ENCODE assay signal across 41 cellular contexts in the genomic region with DNA sequence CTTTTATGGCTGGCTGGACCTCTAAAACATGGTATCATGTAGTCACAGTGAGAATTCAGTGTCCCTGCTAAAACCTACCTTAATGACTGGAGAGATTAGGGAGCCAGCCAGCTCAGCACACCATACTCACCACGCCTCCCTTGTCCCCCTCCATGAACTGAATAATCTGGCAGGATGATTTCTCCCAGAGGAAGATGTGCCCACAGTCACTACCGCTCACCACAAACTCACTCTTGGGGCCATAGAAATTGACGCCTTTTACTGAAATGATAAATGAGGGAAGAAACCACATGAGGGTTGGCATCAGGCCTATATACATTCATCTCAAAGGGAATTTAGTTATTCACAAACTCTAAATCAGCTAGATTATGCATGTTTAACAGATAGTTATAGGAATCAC. TPM values are rescaled to one million over a fixed set of nuclear protein-coding genes. Genes with fewer than 3 reads are reported as not detected.
"Had no signal": no experiment of that assay in that cellular context is flagged by ENCODE, and none has a peak within 500 bp of the region (broad histone marks: within the 10 kb centered on the region; RNA-seq: fewer than 3 reads in every experiment).

No MANE protein-coding gene starts in this region.

- H3K27me3 ChIP-seq: body of pancreas, breast epithelium, SJCRH30 had no signal

- H3K9ac ChIP-seq: KMS-11 had no signal

- H3K27ac Mint-ChIP-seq: activated CD4-positive, alpha-beta T cell treated with anti-CD3 and anti-CD28 coated beads, Interleukin-2, amount 10 ng/mL, durations not matched to agents 24 days and 14 days; activated CD8-positive, alpha-beta T cell treated with anti-CD3 and anti-CD28 coated beads for 36 hours; activated naive CD4-positive, alpha-beta T cell treated with anti-CD3 and anti-CD28 coated beads, Interleukin-2, amount 10 ng/mL, durations not matched to agents 7 days and 5 days; activated naive CD8-positive, alpha-beta T cell; activated naive CD8-positive, alpha-beta T cell treated with anti-CD3 and anti-CD28 coated beads, Interleukin-2, amount 50 U/mL, for 24 hours; activated T-helper 1 cell treated with anti-CD3 and anti-CD28 coated beads, Interleukin-12 subunit alpha, Interleukin-12 subunit beta, Interleukin-2, Interleukin-4 antibody, amounts not matched to agents 30 ng/mL and 10 ng/mL and 1 ng/mL, durations not matched to agents 14 hours and 24 hours and 36 hours; T-helper 2 cell treated with Interferon-gamma antibody and Interleukin-4, amounts not matched to agents 5 μg/mL and 100 μg/mL, for 36 hours had no signal

- H3K4me3 Mint-ChIP-seq: activated CD4-positive, alpha-beta T cell treated with anti-CD3 and anti-CD28 coated beads, Interleukin-2, amount 10 ng/mL, durations not matched to agents 24 days and 14 days; activated CD8-positive, alpha-beta T cell treated with anti-CD3 and anti-CD28 coated beads for 36 hours; activated naive CD4-positive, alpha-beta T cell treated with anti-CD3 and anti-CD28 coated beads, Interleukin-2, amount 10 ng/mL, durations not matched to agents 7 days and 5 days; activated naive CD8-positive, alpha-beta T cell; activated naive CD8-positive, alpha-beta T cell treated with anti-CD3 and anti-CD28 coated beads, Interleukin-2, amount 50 U/mL, for 24 hours; activated T-helper 1 cell treated with anti-CD3 and anti-CD28 coated beads, Interleukin-12 subunit alpha, Interleukin-12 subunit beta, Interleukin-2, Interleukin-4 antibody, amounts not matched to agents 30 ng/mL and 10 ng/mL and 1 ng/mL, durations not matched to agents 14 hours and 24 hours and 36 hours; T-helper 2 cell treated with Interferon-gamma antibody and Interleukin-4, amounts not matched to agents 5 μg/mL and 100 μg/mL, for 36 hours had no signal

- H3K27ac ChIP-seq: body of pancreas, breast epithelium, KMS-11, PC-9, RWPE1, SJCRH30, SK-N-MC, WERI-Rb-1 had no signal

- H2AFZ ChIP-seq: PC-9 had no signal

- H3K4me1 Mint-ChIP-seq: activated CD4-positive, alpha-beta T cell treated with anti-CD3 and anti-CD28 coated beads, Interleukin-2, amount 10 ng/mL, durations not matched to agents 24 days and 14 days; activated naive CD4-positive, alpha-beta T cell treated with anti-CD3 and anti-CD28 coated beads, Interleukin-2, amount 10 ng/mL, durations not matched to agents 7 days and 5 days; activated naive CD8-positive, alpha-beta T cell treated with anti-CD3 and anti-CD28 coated beads, Interleukin-2, amount 50 U/mL, for 24 hours had no signal

- H3K9me3 ChIP-seq: body of pancreas, breast epithelium, SJCRH30 had no signal

- H3K9me3 Mint-ChIP-seq: activated CD4-positive, alpha-beta T cell treated with anti-CD3 and anti-CD28 coated beads, Interleukin-2, amount 10 ng/mL, durations not matched to agents 24 days and 14 days; activated CD8-positive, alpha-beta T cell treated with anti-CD3 and anti-CD28 coated beads for 36 hours; activated naive CD4-positive, alpha-beta T cell treated with anti-CD3 and anti-CD28 coated beads, Interleukin-2, amount 10 ng/mL, durations not matched to agents 7 days and 5 days; activated naive CD8-positive, alpha-beta T cell treated with anti-CD3 and anti-CD28 coated beads, Interleukin-2, amount 50 U/mL, for 24 hours; activated T-helper 1 cell treated with anti-CD3 and anti-CD28 coated beads, Interleukin-12 subunit alpha, Interleukin-12 subunit beta, Interleukin-2, Interleukin-4 antibody, amounts not matched to agents 30 ng/mL and 10 ng/mL and 1 ng/mL, durations not matched to agents 14 hours and 24 hours and 36 hours; T-helper 2 cell treated with Interferon-gamma antibody and Interleukin-4, amounts not matched to agents 5 μg/mL and 100 μg/mL, for 36 hours had no signal

- H3K4me1 ChIP-seq: breast epithelium had no signal

- DNase-seq: activated CD4-positive, alpha-beta T cell treated with anti-CD3 and anti-CD28 coated beads for 1 hour; activated CD4-positive, alpha-beta T cell treated with anti-CD3 and anti-CD28 coated beads, Interleukin-2, amount 10 ng/mL, durations not matched to agents 24 days and 14 days; activated CD4-positive, alpha-beta T cell treated with anti-CD3 and anti-CD28 coated beads, Interleukin-2, amount 50 U/mL, for 4 hours; activated CD4-positive, CD25-positive, alpha-beta regulatory T cell; activated CD8-positive, alpha-beta T cell treated with anti-CD3 and anti-CD28 coated beads for 36 hours; activated effector memory CD4-positive, alpha-beta T cell treated with Interleukin-2 at 50 U/mL for 16 hours; activated naive CD4-positive, alpha-beta T cell treated with anti-CD3 and anti-CD28 coated beads, Interleukin-2, amount 10 ng/mL, durations not matched to agents 7 days and 5 days; activated naive CD8-positive, alpha-beta T cell treated with anti-CD3 and anti-CD28 coated beads, Interleukin-2, amount 50 U/mL, for 24 hours; activated T-cell treated with anti-CD3 and anti-CD28 coated beads, Interleukin-2, amount 50 U/mL, for 1 hour; anterior cingulate cortex; body of pancreas; caudate nucleus; cerebellar nuclear complex; MM.1S; MV-4-11; NCI-H1092; NCI-H146; NCI-H187; NCI-H2029 treated with DMSO at 0.1 percent for 48 hours; NCI-H2107; NCI-H2171; NCI-H510A; NCI-H526; NCI-H748 treated with DMSO at 0.1 percent for 48 hours; NK-92 treated with Interleukin-12 subunit alpha and Interleukin-12 subunit beta, amount 100 ng/mL, for 24 hours; PC-9; Right ventricle myocardium superior; SJCRH30; WERI-Rb-1 had no signal

- H3K27me3 Mint-ChIP-seq: activated CD4-positive, alpha-beta T cell treated with anti-CD3 and anti-CD28 coated beads, Interleukin-2, amount 10 ng/mL, durations not matched to agents 24 days and 14 days; activated CD8-positive, alpha-beta T cell treated with anti-CD3 and anti-CD28 coated beads for 36 hours; activated naive CD4-positive, alpha-beta T cell treated with anti-CD3 and anti-CD28 coated beads, Interleukin-2, amount 10 ng/mL, durations not matched to agents 7 days and 5 days; activated naive CD8-positive, alpha-beta T cell; activated naive CD8-positive, alpha-beta T cell treated with anti-CD3 and anti-CD28 coated beads, Interleukin-2, amount 50 U/mL, for 24 hours had no signal

- FAIRE-seq: RCC 7860 had no signal

- H3K4me3 ChIP-seq: body of pancreas, breast epithelium, PC-9, SJCRH30, SK-N-MC had no signal

- H3K4me2 ChIP-seq: KMS-11, PC-9 had no signal

- ATAC-seq: activated CD8-positive, alpha-beta T cell treated with anti-CD3 and anti-CD28 coated beads for 36 hours; activated naive CD8-positive, alpha-beta T cell treated with anti-CD3 and anti-CD28 coated beads, Interleukin-2, amount 50 U/mL, for 24 hours; body of pancreas had no signal

- H3K36me3 Mint-ChIP-seq: activated naive CD8-positive, alpha-beta T cell had no signal

RNA-seq across cellular contexts. Expression of a gene that starts 32.1 kb away (rescaled TPM):
- total RNA-seq: activated CD4-positive, alpha-beta T cell treated with anti-CD3 and anti-CD28 coated beads, Interleukin-2, amount 10 ng/mL, durations not matched to agents 24 days and 14 days; activated CD8-positive, alpha-beta memory T cell treated with anti-CD3 and anti-CD28 coated beads for 36 hours; activated CD8-positive, alpha-beta T cell treated with anti-CD3 and anti-CD28 coated beads for 36 hours; activated T-helper 1 cell treated with anti-CD3 and anti-CD28 coated beads, Interleukin-12 subunit alpha, Interleukin-12 subunit beta, Interleukin-2, Interleukin-4 antibody, amounts not matched to agents 30 ng/mL and 10 ng/mL and 1 ng/mL, durations not matched to agents 14 hours and 24 hours and 36 hours; body of pancreas; LHCN-M2; OCI-LY7; PC-9; T-helper 1 cell treated with Interleukin-12 subunit alpha and Interleukin-12 subunit beta and Interleukin-4 antibody, amounts not matched to agents 30 ng/mL and 1 ng/mL, for 36 hours had no signal
